Comparison of ENCODE assay signal across 25 cellular contexts in the genomic region with DNA sequence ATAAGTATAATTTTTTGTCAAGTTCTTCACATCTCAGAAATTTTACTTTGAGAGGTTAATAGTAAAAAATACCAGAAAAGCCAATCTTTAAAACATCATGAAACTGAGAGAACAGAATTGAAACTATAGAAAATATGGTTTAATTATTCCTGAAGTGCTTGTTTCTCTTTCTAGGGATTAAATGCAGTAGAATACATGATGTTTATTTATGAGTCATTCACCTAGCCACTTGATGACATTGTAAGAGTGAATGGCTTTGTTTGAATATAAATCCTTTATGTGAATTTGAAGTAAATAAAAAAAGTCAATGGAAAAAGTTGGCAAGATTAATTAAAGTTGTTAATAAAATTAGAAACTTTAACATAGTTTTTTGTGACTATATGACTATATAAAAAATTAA.
"Had no signal": no experiment of that assay in that cellular context is flagged by ENCODE, and none has a peak within 500 bp of the region (broad histone marks: within the 10 kb centered on the region; RNA-seq: fewer than 3 reads in every experiment).

No MANE protein-coding gene starts in this region.

- H3K27me3 ChIP-seq: hepatocyte, neural progenitor cell, sigmoid colon, spleen, thyroid gland had no signal

- H3K4me1 ChIP-seq: sigmoid colon, spleen, thyroid gland had no signal

- H3K27ac ChIP-seq: hepatocyte, neural progenitor cell, sigmoid colon, spleen, thyroid gland had no signal

- H3K9me3 ChIP-seq: sigmoid colon, spleen, thyroid gland had no signal

- DNase-seq: activated CD4-positive, alpha-beta memory T cell treated with anti-CD3 and anti-CD28 coated beads, Interleukin-2, amount 10 ng/mL, durations not matched to agents 7 days and 5 days; activated CD4-positive, alpha-beta T cell treated with anti-CD3 and anti-CD28 coated beads for 48 hours; activated effector memory CD4-positive, alpha-beta T cell treated with anti-CD3 and anti-CD28 coated beads, Interleukin-2, amount 50 U/mL, for 16 hours; activated naive CD4-positive, alpha-beta T cell treated with anti-CD3 and anti-CD28 coated beads, Interleukin-2, amount 10 ng/mL, durations not matched to agents 7 days and 5 days; activated T-cell treated with anti-CD3 and anti-CD28 coated beads for 4 hours; amygdala; cerebellar nuclear complex; cortex of kidney; endodermal cell; foreskin fibroblast; glutamatergic neuron; immature natural killer cell; left ventricle myocardium superior; mammary epithelial cell; naive thymus-derived CD8-positive, alpha-beta T cell; retina; sigmoid colon; spleen; stimulated activated CD4-positive, alpha-beta T cell treated with anti-CD3 and anti-CD28 coated beads, Interleukin-4, amount 100 ng/mL, for 1 hour; stimulated activated naive CD8-positive, alpha-beta T cell treated with anti-CD3 and anti-CD28 coated beads, Interleukin-15, Interleukin-2, amounts not matched to agents 100 U/mL and 50 U/mL, for 24 hours; substantia nigra; T-helper 17 cell; thyroid gland had no signal

- H3K4me3 ChIP-seq: hepatocyte, neural progenitor cell, sigmoid colon, spleen, thyroid gland had no signal

- ATAC-seq: left ventricle myocardium superior; naive thymus-derived CD8-positive, alpha-beta T cell; stimulated activated naive CD8-positive, alpha-beta T cell treated with anti-CD3 and anti-CD28 coated beads, Interleukin-15, Interleukin-2, amounts not matched to agents 100 U/mL and 50 U/mL, for 24 hours; T-helper 17 cell had no signal
